In genomic region chr6:15389759-15390723, GRCh38 we compare ENCODE assay signal across 1 cellular context.
TF ChIP-seq lines count a peak whose summit lies in the region.

No MANE protein-coding gene starts in this region.

TF ChIP-seq in HEK293, 187 proteins besides CTCF, POLR2A, EP300 and RAD21 (continued from another document):
- no peak for TF ChIP-seq ZNF221 (tag by site-specific recombination; IDR thresholded peaks at IDR 0.05; ENCODE audit: borderline replicate concordance)
- no peak for TF ChIP-seq ZNF274 (IDR thresholded peaks at IDR 0.05; ENCODE audit: low read length)
- TF ChIP-seq ZNF274 (tag by site-specific recombination; IDR thresholded peaks at IDR 0.05; ENCODE audit: borderline replicate concordance): no peak
- TF ChIP-seq, protein P1, sequence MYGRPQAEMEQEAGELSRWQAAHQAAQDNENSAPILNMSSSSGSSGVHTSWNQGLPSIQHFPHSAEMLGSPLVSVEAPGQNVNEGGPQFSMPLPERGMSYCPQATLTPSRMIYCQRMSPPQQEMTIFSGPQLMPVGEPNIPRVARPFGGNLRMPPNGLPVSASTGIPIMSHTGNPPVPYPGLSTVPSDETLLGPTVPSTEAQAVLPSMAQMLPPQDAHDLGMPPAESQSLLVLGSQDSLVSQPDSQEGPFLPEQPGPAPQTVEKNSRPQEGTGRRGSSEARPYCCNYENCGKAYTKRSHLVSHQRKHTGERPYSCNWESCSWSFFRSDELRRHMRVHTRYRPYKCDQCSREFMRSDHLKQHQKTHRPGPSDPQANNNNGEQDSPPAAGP (tag by site-specific recombination; IDR thresholded peaks at IDR 0.05): no peak
- no peak for TF ChIP-seq ZNF114 (tag by site-specific recombination; IDR thresholded peaks at IDR 0.05)
- TF ChIP-seq, protein P2, sequence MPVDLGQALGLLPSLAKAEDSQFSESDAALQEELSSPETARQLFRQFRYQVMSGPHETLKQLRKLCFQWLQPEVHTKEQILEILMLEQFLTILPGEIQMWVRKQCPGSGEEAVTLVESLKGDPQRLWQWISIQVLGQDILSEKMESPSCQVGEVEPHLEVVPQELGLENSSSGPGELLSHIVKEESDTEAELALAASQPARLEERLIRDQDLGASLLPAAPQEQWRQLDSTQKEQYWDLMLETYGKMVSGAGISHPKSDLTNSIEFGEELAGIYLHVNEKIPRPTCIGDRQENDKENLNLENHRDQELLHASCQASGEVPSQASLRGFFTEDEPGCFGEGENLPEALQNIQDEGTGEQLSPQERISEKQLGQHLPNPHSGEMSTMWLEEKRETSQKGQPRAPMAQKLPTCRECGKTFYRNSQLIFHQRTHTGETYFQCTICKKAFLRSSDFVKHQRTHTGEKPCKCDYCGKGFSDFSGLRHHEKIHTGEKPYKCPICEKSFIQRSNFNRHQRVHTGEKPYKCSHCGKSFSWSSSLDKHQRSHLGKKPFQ (tag by site-specific recombination; IDR thresholded peaks at IDR 0.05): no peak
- 0 out of 2 replicates have a peak, but pooled peaks have one; percentile 19 for TF ChIP-seq ZNF629 (tag by site-specific recombination; IDR thresholded peaks at IDR 0.05)
- TF ChIP-seq OVOL3 (tag by site-specific recombination; IDR thresholded peaks at IDR 0.05): no peak
- TF ChIP-seq ZNF155 (tag by site-specific recombination; IDR thresholded peaks at IDR 0.05): no peak
- TF ChIP-seq ZNF621 (tag by site-specific recombination; IDR thresholded peaks at IDR 0.05): no peak
- TF ChIP-seq ZNF488 (tag by site-specific recombination; IDR thresholded peaks at IDR 0.05): no peak
- no peak for TF ChIP-seq ZSCAN23 (tag by site-specific recombination; IDR thresholded peaks at IDR 0.05)
- TF ChIP-seq ZNF660 (tag by site-specific recombination; IDR thresholded peaks at IDR 0.05): 0 out of 2 replicates have a peak, but pooled peaks have one; percentile 44
- no peak for TF ChIP-seq EGR2 (tag by site-specific recombination; IDR thresholded peaks at IDR 0.05; ENCODE audit: low read depth)
- no peak for TF ChIP-seq INSM2 (tag by site-specific recombination; IDR thresholded peaks at IDR 0.05)
- no peak for TF ChIP-seq ZNF768 (tag by site-specific recombination; IDR thresholded peaks at IDR 0.05)
- no peak for TF ChIP-seq HOXC10 (CRISPR knock-in tag; IDR thresholded peaks at IDR 0.05)
- no peak for TF ChIP-seq ZNF335 (tag by site-specific recombination; conservative IDR thresholded peaks at IDR 0.05)
- TF ChIP-seq ZNF792 (tag by site-specific recombination; IDR thresholded peaks at IDR 0.05): no peak
- no peak for TF ChIP-seq ZNF248 (tag by site-specific recombination; IDR thresholded peaks at IDR 0.05)
- no peak for TF ChIP-seq ZBTB11 (tag by site-specific recombination; conservative IDR thresholded peaks at IDR 0.05; ENCODE audit: low read depth)
- no peak for TF ChIP-seq ZNF76 (tag by site-specific recombination; IDR thresholded peaks at IDR 0.05; ENCODE audit: borderline replicate concordance, low read depth)
- TF ChIP-seq REPIN1 (tag by site-specific recombination; IDR thresholded peaks at IDR 0.05; ENCODE audit: low read depth): no peak
- TF ChIP-seq, protein P3, sequence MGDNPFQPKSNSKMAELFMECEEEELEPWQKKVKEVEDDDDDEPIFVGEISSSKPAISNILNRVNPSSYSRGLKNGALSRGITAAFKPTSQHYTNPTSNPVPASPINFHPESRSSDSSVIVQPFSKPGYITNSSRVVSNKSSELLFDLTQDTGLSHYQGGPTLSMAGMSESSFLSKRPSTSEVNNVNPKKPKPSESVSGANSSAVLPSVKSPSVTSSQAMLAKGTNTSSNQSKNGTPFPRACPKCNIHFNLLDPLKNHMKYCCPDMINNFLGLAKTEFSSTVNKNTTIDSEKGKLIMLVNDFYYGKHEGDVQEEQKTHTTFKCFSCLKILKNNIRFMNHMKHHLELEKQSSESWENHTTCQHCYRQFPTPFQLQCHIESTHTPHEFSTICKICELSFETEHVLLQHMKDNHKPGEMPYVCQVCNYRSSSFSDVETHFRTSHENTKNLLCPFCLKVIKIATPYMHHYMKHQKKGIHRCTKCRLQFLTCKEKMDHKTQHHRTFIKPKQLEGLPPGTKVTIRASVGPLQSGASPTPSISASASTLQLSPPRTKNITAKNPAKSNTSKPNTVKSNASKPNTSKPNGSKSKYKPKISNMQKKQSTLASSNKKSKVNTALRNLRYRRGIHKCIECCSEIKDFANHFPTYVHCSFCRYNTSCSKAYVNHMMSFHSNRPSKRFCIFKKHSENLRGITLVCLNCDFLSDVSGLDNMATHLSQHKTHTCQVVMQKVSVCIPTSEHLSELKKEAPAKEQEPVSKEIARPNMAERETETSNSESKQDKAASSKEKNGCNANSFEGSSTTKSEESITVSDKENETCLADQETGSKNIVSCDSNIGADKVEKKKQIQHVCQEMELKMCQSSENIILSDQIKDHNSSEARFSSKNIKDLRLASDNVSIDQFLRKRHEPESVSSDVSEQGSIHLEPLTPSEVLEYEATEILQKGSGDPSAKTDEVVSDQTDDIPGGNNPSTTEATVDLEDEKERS (tag by site-specific recombination; IDR thresholded peaks at IDR 0.05): no peak
TF ChIP-seq in HEK293: peak in this region for 12.
